ENCODE assay signal across 1 cellular context in the genomic region with DNA sequence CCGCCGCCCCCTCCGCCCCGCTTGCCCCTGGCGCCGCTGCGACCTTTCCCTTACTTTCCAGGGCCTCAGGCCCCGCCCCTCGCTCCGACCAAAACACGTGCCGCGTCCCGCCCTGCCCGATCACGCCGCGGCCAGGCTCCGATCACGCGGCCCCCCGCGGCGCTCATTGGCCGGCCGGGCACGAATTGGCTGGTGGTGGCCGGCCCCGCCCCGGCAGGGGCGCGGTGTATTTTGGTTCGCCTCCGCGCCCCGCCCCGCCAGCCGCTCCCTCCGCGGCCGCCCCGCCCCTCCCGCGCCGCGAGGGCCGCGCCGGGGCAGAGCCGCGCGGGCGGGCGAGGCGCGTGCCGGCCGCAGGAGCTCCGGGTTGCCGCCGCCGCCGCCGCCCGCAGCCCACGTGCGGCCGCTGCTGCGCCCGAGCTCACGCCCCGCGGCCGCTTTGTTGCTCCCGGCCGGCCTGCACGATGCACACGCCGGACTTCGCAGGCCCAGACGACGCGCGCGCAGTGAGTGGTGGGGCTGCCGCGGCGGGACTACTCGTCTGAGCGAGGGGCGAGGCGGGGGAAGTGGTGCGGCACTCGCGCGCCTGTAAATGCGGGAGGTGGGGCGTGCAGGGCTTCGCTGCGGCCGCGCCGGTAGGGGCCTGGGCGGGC.
TF ChIP-seq lines count a peak whose summit lies in the region.

KLF11 (plus strand) TSS at position 295 of the 650 bp plus-strand sequence; CDS start at position 462, 167 bp downstream.

TF ChIP-seq in HepG2, 621 proteins besides CTCF, POLR2A, EP300 and RAD21 (continued from another document and continues in another):
- TF ChIP-seq ARID4A (CRISPR knock-in tag; IDR thresholded peaks at IDR 0.05; ENCODE audit: borderline replicate concordance): peak; percentile 69
- TF ChIP-seq ZNF484 (CRISPR knock-in tag; IDR thresholded peaks at IDR 0.05; ENCODE audit: borderline replicate concordance, low read depth): no peak; the same call in 1 of the 2 replicates
- peak; percentile 71 for TF ChIP-seq TBX2 (CRISPR knock-in tag; IDR thresholded peaks at IDR 0.05; ENCODE audit: borderline replicate concordance)
- peak; percentile 92 for TF ChIP-seq RXRA (CRISPR knock-in tag; IDR thresholded peaks at IDR 0.05)
- 0 out of 2 replicates have a peak, but pooled peaks have one; percentile 45 for TF ChIP-seq ZNF761 (CRISPR knock-in tag; conservative IDR thresholded peaks at IDR 0.05)
- no peak for TF ChIP-seq SMAD3 (CRISPR knock-in tag; IDR thresholded peaks at IDR 0.05)
- peak; percentile 99 for TF ChIP-seq KLF6 (CRISPR knock-in tag; IDR thresholded peaks at IDR 0.05)
- peak; percentile 28; the same call in 1 of the 2 replicates for TF ChIP-seq ZNF414 (CRISPR knock-in tag; IDR thresholded peaks at IDR 0.05)
- TF ChIP-seq, protein P1, sequence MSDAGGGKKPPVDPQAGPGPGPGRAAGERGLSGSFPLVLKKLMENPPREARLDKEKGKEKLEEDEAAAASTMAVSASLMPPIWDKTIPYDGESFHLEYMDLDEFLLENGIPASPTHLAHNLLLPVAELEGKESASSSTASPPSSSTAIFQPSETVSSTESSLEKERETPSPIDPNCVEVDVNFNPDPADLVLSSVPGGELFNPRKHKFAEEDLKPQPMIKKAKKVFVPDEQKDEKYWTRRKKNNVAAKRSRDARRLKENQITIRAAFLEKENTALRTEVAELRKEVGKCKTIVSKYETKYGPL (CRISPR knock-in tag; IDR thresholded peaks at IDR 0.05): peak; percentile 87; the same call in 1 of the 2 replicates
- peak; percentile 62 for TF ChIP-seq PHF20 (CRISPR knock-in tag; IDR thresholded peaks at IDR 0.05)
- peak; percentile 100 for TF ChIP-seq NFKB2 (CRISPR knock-in tag; IDR thresholded peaks at IDR 0.05; ENCODE audit: borderline replicate concordance)
- TF ChIP-seq, protein P2, sequence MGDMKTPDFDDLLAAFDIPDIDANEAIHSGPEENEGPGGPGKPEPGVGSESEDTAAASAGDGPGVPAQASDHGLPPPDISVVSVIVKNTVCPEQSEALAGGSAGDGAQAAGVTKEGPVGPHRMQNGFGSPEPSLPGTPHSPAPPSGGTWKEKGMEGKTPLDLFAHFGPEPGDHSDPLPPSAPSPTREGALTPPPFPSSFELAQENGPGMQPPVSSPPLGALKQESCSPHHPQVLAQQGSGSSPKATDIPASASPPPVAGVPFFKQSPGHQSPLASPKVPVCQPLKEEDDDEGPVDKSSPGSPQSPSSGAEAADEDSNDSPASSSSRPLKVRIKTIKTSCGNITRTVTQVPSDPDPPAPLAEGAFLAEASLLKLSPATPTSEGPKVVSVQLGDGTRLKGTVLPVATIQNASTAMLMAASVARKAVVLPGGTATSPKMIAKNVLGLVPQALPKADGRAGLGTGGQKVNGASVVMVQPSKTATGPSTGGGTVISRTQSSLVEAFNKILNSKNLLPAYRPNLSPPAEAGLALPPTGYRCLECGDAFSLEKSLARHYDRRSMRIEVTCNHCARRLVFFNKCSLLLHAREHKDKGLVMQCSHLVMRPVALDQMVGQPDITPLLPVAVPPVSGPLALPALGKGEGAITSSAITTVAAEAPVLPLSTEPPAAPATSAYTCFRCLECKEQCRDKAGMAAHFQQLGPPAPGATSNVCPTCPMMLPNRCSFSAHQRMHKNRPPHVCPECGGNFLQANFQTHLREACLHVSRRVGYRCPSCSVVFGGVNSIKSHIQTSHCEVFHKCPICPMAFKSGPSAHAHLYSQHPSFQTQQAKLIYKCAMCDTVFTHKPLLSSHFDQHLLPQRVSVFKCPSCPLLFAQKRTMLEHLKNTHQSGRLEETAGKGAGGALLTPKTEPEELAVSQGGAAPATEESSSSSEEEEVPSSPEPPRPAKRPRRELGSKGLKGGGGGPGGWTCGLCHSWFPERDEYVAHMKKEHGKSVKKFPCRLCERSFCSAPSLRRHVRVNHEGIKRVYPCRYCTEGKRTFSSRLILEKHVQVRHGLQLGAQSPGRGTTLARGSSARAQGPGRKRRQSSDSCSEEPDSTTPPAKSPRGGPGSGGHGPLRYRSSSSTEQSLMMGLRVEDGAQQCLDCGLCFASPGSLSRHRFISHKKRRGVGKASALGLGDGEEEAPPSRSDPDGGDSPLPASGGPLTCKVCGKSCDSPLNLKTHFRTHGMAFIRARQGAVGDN (CRISPR knock-in tag; IDR thresholded peaks at IDR 0.05): peak; percentile 73
- TF ChIP-seq MYC (CRISPR knock-in tag; IDR thresholded peaks at IDR 0.05; ENCODE audit: borderline replicate concordance): peak; percentile 91
- peak; percentile 98 for TF ChIP-seq ERF (CRISPR knock-in tag; IDR thresholded peaks at IDR 0.05)
- TF ChIP-seq DPF2 (CRISPR knock-in tag; IDR thresholded peaks at IDR 0.05; ENCODE audit: borderline replicate concordance, low read depth): no peak
- peak; percentile 96 for TF ChIP-seq SMAD9 (CRISPR knock-in tag; IDR thresholded peaks at IDR 0.05)
- TF ChIP-seq RFXANK (CRISPR knock-in tag; IDR thresholded peaks at IDR 0.05): peak; percentile 80; the same call in 1 of the 2 replicates
- TF ChIP-seq ZNF773 (CRISPR knock-in tag; IDR thresholded peaks at IDR 0.05; ENCODE audit: borderline replicate concordance): peak; percentile 93; the same call in 1 of the 2 replicates
- TF ChIP-seq NFYB (CRISPR knock-in tag; IDR thresholded peaks at IDR 0.05): peak; percentile 81
- TF ChIP-seq SAFB2 (CRISPR knock-in tag; IDR thresholded peaks at IDR 0.05; ENCODE audit: borderline replicate concordance, low read depth): 0 out of 2 replicates have a peak, but pooled peaks have one; percentile 44
- peak; percentile 91 for TF ChIP-seq ZNF234 (CRISPR knock-in tag; conservative IDR thresholded peaks at IDR 0.05)
- TF ChIP-seq PCBP2 (optimal IDR thresholded peaks at IDR 0.05; ENCODE audit: low read depth, low read length, poor library complexity, severe bottlenecking): no peak
- TF ChIP-seq ZNF33B (CRISPR knock-in tag; IDR thresholded peaks at IDR 0.05): peak; percentile 96
- peak; percentile 52; the same call in 1 of the 2 replicates for TF ChIP-seq IRF2 (CRISPR knock-in tag; IDR thresholded peaks at IDR 0.05)
- peak; percentile 6; the same call in 1 of the 2 replicates for TF ChIP-seq HDAC2 (CRISPR knock-in tag; IDR thresholded peaks at IDR 0.05)
- TF ChIP-seq STAG1 (CRISPR knock-in tag; IDR thresholded peaks at IDR 0.05): no peak
- TF ChIP-seq ZSCAN29 (CRISPR knock-in tag; conservative IDR thresholded peaks at IDR 0.05): no peak
- peak; percentile 95 for TF ChIP-seq MAF1 (CRISPR knock-in tag; IDR thresholded peaks at IDR 0.05; ENCODE audit: borderline replicate concordance)
- TF ChIP-seq ZSCAN25 (CRISPR knock-in tag; IDR thresholded peaks at IDR 0.05): peak; percentile 79; the same call in 1 of the 2 replicates
- no peak for TF ChIP-seq HCFC1 (IDR thresholded peaks at IDR 0.05; ENCODE audit: low read depth, low read length)
- TF ChIP-seq ZNF383 (CRISPR knock-in tag; IDR thresholded peaks at IDR 0.05; ENCODE audit: borderline replicate concordance): no peak
- peak; percentile 46; the same call in 1 of the 2 replicates for TF ChIP-seq ZNF7 (CRISPR knock-in tag; IDR thresholded peaks at IDR 0.05)
- 0 out of 2 replicates have a peak, but pooled peaks have one; percentile 16 for TF ChIP-seq SIN3A (IDR thresholded peaks at IDR 0.05; ENCODE audit: borderline replicate concordance, low read depth, low read length)
- peak; percentile 65; the same call in 1 of the 2 replicates for TF ChIP-seq CBFB (CRISPR knock-in tag; IDR thresholded peaks at IDR 0.05)
- TF ChIP-seq CREBL2 (CRISPR knock-in tag; IDR thresholded peaks at IDR 0.05; ENCODE audit: borderline replicate concordance): peak; percentile 96
- peak; percentile 78 for TF ChIP-seq NFYC (CRISPR knock-in tag; IDR thresholded peaks at IDR 0.05)
- TF ChIP-seq BORCS8-MEF2B (CRISPR knock-in tag; IDR thresholded peaks at IDR 0.05): peak; percentile 95
- TF ChIP-seq, protein P3, sequence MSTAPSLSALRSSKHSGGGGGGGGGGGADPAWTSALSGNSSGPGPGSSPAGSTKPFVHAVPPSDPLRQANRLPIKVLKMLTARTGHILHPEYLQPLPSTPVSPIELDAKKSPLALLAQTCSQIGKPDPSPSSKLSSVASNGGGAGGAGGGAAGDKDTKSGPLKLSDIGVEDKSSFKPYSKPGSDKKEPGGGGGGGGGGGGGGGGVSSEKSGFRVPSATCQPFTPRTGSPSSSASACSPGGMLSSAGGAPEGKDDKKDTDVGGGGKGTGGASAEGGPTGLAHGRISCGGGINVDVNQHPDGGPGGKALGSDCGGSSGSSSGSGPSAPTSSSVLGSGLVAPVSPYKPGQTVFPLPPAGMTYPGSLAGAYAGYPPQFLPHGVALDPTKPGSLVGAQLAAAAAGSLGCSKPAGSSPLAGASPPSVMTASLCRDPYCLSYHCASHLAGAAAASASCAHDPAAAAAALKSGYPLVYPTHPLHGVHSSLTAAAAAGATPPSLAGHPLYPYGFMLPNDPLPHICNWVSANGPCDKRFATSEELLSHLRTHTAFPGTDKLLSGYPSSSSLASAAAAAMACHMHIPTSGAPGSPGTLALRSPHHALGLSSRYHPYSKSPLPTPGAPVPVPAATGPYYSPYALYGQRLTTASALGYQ (CRISPR knock-in tag; IDR thresholded peaks at IDR 0.05): peak; percentile 88
- TF ChIP-seq THAP11 (CRISPR knock-in tag; IDR thresholded peaks at IDR 0.05): peak; percentile 75
- TF ChIP-seq ATAD3A (CRISPR knock-in tag; IDR thresholded peaks at IDR 0.05): no peak
- TF ChIP-seq, protein P4, sequence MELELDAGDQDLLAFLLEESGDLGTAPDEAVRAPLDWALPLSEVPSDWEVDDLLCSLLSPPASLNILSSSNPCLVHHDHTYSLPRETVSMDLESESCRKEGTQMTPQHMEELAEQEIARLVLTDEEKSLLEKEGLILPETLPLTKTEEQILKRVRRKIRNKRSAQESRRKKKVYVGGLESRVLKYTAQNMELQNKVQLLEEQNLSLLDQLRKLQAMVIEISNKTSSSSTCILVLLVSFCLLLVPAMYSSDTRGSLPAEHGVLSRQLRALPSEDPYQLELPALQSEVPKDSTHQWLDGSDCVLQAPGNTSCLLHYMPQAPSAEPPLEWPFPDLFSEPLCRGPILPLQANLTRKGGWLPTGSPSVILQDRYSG (CRISPR knock-in tag; IDR thresholded peaks at IDR 0.05): peak; percentile 99
- TF ChIP-seq ZNF878 (CRISPR knock-in tag; IDR thresholded peaks at IDR 0.05): peak; percentile 80; the same call in 1 of the 2 replicates
- no peak for TF ChIP-seq SMARCE1 (IDR thresholded peaks at IDR 0.05; ENCODE audit: borderline replicate concordance)
- TF ChIP-seq SIX1 (CRISPR knock-in tag; IDR thresholded peaks at IDR 0.05; ENCODE audit: borderline replicate concordance): no peak; the same call in 1 of the 2 replicates
- TF ChIP-seq SKI (IDR thresholded peaks at IDR 0.05; ENCODE audit: partially characterized antibody): peak; percentile 47
- peak; percentile 37; the same call in 1 of the 2 replicates for TF ChIP-seq ZSCAN22 (CRISPR knock-in tag; IDR thresholded peaks at IDR 0.05)
- TF ChIP-seq KMT2A (CRISPR knock-in tag; IDR thresholded peaks at IDR 0.05): peak; percentile 45; the same call in 1 of the 2 replicates
- no peak for TF ChIP-seq BCLAF1 (IDR thresholded peaks at IDR 0.05)
- TF ChIP-seq KAT2B (IDR thresholded peaks at IDR 0.05; ENCODE audit: borderline replicate concordance, low read depth, low read length): no peak
- TF ChIP-seq HNF4A (CRISPR knock-in tag; IDR thresholded peaks at IDR 0.05): no peak
- TF ChIP-seq ZNF296 (CRISPR knock-in tag; conservative IDR thresholded peaks at IDR 0.05): peak; percentile 84; the same call in 1 of the 2 replicates
